14 cellular contexts compared by ENCODE assay signal in the genomic region with DNA sequence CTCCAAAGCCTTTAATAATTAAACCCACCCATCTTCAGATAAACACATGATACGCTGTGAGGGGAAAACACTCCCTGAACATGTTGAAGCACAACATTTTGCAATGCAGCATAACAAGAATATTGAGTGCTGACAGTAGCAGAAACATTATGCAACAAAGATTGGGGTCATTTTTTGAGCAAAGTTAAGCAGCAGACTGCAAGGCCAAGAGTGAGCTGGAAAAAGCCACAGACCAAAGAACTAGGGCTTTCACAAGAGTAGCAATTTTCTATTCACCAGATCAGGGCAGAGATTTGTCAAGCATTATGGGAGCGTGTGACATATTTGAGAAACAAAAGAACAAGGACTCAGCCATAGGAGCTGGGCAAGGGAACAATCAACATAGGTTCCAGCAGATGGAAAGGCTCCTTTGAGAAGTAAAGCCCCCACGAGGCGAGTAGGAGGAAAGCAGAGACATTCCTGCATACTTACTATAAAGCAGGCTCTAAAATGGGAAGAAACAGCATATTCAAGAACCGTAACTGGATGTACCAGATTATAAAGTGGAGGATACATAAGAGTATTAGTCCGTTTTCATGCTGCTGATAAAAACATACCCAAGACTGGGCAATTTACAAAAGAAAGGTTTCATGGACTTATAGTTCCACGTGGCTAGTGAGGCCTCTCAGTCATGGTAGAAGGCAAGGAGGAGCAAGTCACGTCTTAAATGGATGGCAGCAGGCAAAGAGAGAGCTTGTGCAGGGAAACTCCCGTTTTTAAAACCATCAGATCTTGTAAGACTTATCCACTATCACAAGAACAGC. TPM values are rescaled to one million over a fixed set of nuclear protein-coding genes. Genes with fewer than 3 reads are reported as not detected.
DNase-seq lines count a peak whose midpoint lies in the region; ATAC-seq and TF ChIP-seq lines count a peak whose summit lies in the region.
"Had no signal": no experiment of that assay in that cellular context is flagged by ENCODE, and none has a peak within 500 bp of the region (broad histone marks: within the 10 kb centered on the region; RNA-seq: fewer than 3 reads in every experiment).

No MANE protein-coding gene starts in this region.

- H3K4me3 ChIP-seq in GM23338 = no peak overlapping the region
- H3K4me3 ChIP-seq: colonic mucosa, GM12878, pancreas, vagina had no signal

- peaks cover 11% of the 10 kb centered on the region; the same call in 1 of the 2 replicates for H3K4me1 ChIP-seq in GM23338 (ENCODE audit: insufficient read depth)
- H3K4me1 ChIP-seq: colonic mucosa had no signal

- BruUV-seq in MCF 10A (replicated peaks; lab: Mats Ljungman, UMichigan) = no TSS peak

- intact Hi-C loops in MCF 10A (cut with micrococcal nuclease) = loop anchor here (10.0 kb wide), 2 partner anchors 179 to 309 kb away; partner anchors contain the start of gene RAI14

- H3K27me3 Mint-ChIP-seq in GM23338 (ENCODE audit: insufficient read depth, low read depth, poor library complexity) = no peaks in the 10 kb centered on the region
- no peaks in the 10 kb centered on the region for H3K27me3 Mint-ChIP-seq in naive B cell
- no peaks in the 10 kb centered on the region for H3K27me3 Mint-ChIP-seq in MCF 10A (ENCODE audit: insufficient read depth, unreplicated experiment)

- no peaks in the 10 kb centered on the region for H3K79me2 ChIP-seq in GM23338 (replicated peaks; ENCODE audit: insufficient read depth)

- ATAC-seq in GM23338 = peak; percentile 13
- no peak for ATAC-seq in naive B cell (ENCODE audit: low read depth in 2 of 2)
- no peak for ATAC-seq in GM21737 (IDR thresholded peaks at IDR 0.05; ENCODE audit: unreplicated experiment)
- ATAC-seq: GM12878; pancreas; stimulated activated naive CD8-positive, alpha-beta T cell treated with anti-CD3 and anti-CD28 coated beads, Interleukin-15, Interleukin-2, amounts not matched to agents 100 U/mL and 50 U/mL, for 24 hours had no signal

- peaks cover 55% of the 10 kb centered on the region for H3K36me3 Mint-ChIP-seq in GM23338 (ENCODE audit: low read depth)
- H3K36me3 Mint-ChIP-seq in naive B cell = no peaks in the 10 kb centered on the region
- H3K36me3 Mint-ChIP-seq in MCF 10A (ENCODE audit: insufficient read depth, unreplicated experiment) = peaks cover 12% of the 10 kb centered on the region

- peaks cover 15% of the 10 kb centered on the region; the same call in 1 of the 2 replicates for H3F3A ChIP-seq in GM23338 (replicated peaks; ENCODE audit: low read depth)

- H3K27ac ChIP-seq in GM23338 (ENCODE audit: low read depth) = peak overlapping the region; percentile 30
- H3K27ac ChIP-seq: colonic mucosa, pancreas, vagina had no signal

- H3K9me3 Mint-ChIP-seq in GM23338 = peaks cover 10% of the 10 kb centered on the region; the same call in 2 of the 3 replicates
- H3K9me3 Mint-ChIP-seq in naive B cell = no peaks in the 10 kb centered on the region
- no peaks in the 10 kb centered on the region for H3K9me3 Mint-ChIP-seq in MCF 10A (ENCODE audit: unreplicated experiment)

- H3K9me2 ChIP-seq in GM23338 (ENCODE audit: insufficient read depth) = no peaks in the 10 kb centered on the region

- H4K20me1 ChIP-seq in GM23338 (replicated peaks; ENCODE audit: insufficient read depth) = no peaks in the 10 kb centered on the region

- TF ChIP-seq CTCF in GM23338 (conservative IDR thresholded peaks at IDR 0.05; ENCODE audit: low read depth in 2 of 2) = no peak; a peak in 1 of 4 replicates
- no peak for TF ChIP-seq CTCF in MCF 10A (IDR thresholded peaks at IDR 0.05; ENCODE audit: unreplicated experiment)

- POLR2A ChIA-PET in MCF 10A (lab: Yijun Ruan, JAX) = interaction anchor here (1.3 kb wide), 1 partner anchor 99 kb away, joined by 3 read pairs; no protein-coding TSS in a partner anchor

- H3K4me2 ChIP-seq in GM23338 = no peak overlapping the region

- no peaks in the 10 kb centered on the region for H3K27me3 ChIP-seq in GM23338 (ENCODE audit: insufficient read depth)
- H3K27me3 ChIP-seq: colonic mucosa, pancreas, vagina had no signal

- DNase-seq in GM23338 (ENCODE audit: low spot score) = peak; percentile 71
- DNase-seq in NOMO-1 treated with dmso at 0.1 percent for 144 hours (lab: John Stamatoyannopoulos, UW; ENCODE audit: unreplicated experiment) = peak; percentile 29
- peak; percentile 73 for DNase-seq in fibroblast of gingiva (ENCODE audit: low read depth)
- no peak for DNase-seq in naive B cell
- no peak for DNase-seq in MCF 10A (ENCODE audit: unreplicated experiment)
- DNase-seq in iPS-NIHi7 (ENCODE audit: extremely low spot score) = no peak
- DNase-seq in OCI-M1 (lab: John Stamatoyannopoulos, UW) = no peak
- DNase-seq: colonic mucosa; NCI-H1417; pancreas; stimulated activated naive CD8-positive, alpha-beta T cell treated with anti-CD3 and anti-CD28 coated beads, Interleukin-15, Interleukin-2, amounts not matched to agents 100 U/mL and 50 U/mL, for 24 hours had no signal

- CTCF ChIA-PET in MCF 10A (lab: Yijun Ruan, JAX) = no interaction called here

- H3K36me3 ChIP-seq in GM23338 (ENCODE audit: insufficient read depth) = peaks cover 36% of the 10 kb centered on the region
- H3K36me3 ChIP-seq: colonic mucosa had no signal

- H3K4me1 Mint-ChIP-seq in GM23338 = peaks cover 14% of the 10 kb centered on the region
- H3K4me1 Mint-ChIP-seq in naive B cell = peaks cover 8 to 10% (median 9%) of the 10 kb centered on the region in 3 donors
- H3K4me1 Mint-ChIP-seq in MCF 10A (ENCODE audit: insufficient read depth, unreplicated experiment) = peaks cover 7% of the 10 kb centered on the region

- H3K27ac Mint-ChIP-seq in GM23338 (no peak overlapping the region), naive B cell (peak overlapping the region in 4 of 6 donors; percentile 8 to 86 (median 33)), MCF 10A (ENCODE audit: low read depth, unreplicated experiment) (no peak overlapping the region)

- H2AFZ ChIP-seq in GM23338 = no peak overlapping the region

- H3K4me3 Mint-ChIP-seq in GM23338 = no peak overlapping the region
- H3K4me3 Mint-ChIP-seq in naive B cell = no peak overlapping the region
- H3K4me3 Mint-ChIP-seq in MCF 10A (ENCODE audit: unreplicated experiment) = no peak overlapping the region

TF ChIP-seq in GM23338, 12 proteins besides CTCF, POLR2A, EP300 and RAD21:
- TF ChIP-seq CREB1 (CRISPR knock-in tag; IDR thresholded peaks at IDR 0.05; ENCODE audit: low read depth) = no peak
- peak; percentile 26; the same call in 1 of the 2 replicates for TF ChIP-seq POLR2AphosphoS5 (IDR thresholded peaks at IDR 0.05; ENCODE audit: low read depth)

RNA-seq across cellular contexts. Expression of gene TTC23L, which starts 4.8 kb away (rescaled TPM):
- total RNA-seq in GM23338 (2014; rRNA removed; shearing (Covaris generic)) = 2.2 and 3.6 TPM in 2 replicates
- polyA plus RNA-seq in GM23338 (2016; fragmentation: Nextera tagmentation; extraction: Ambion mirVana) (1.1 and 2.3 TPM in 2 replicates), naive B cell (ENCODE audit: low read depth in 6 of 6) (1 to 10 TPM in 1 of 6 donors, under 1 TPM in 1, not detected in 4; 0.29 to 3.6 TPM)
- 0.14 and 0.69 TPM in 2 replicates for total RNA-seq in MCF 10A (2022)
- polyA plus RNA-seq: GM12878 had no signal

Comparison
In these comparisons a context has a peak if more than half of its experiments do, and no peak if none do; other contexts are left out.
1. DNase-seq: peak in GM23338 (single experiment), NOMO-1 treated with dmso at 0.1 percent for 144 hours (single experiment) and fibroblast of gingiva (single experiment); none in naive B cell (single experiment), MCF 10A (single experiment), iPS-NIHi7 (single experiment) and OCI-M1 (single experiment).
2. H3K27ac Mint-ChIP-seq: peak in naive B cell (4 of 6); none in GM23338 (single experiment) and MCF 10A (single experiment).